13 cellular contexts compared by ENCODE assay signal in genomic region chr5:72065751-72066255, GRCh38. TPM values are rescaled to one million over a fixed set of nuclear protein-coding genes. Genes with fewer than 3 reads are reported as not detected.
A peak's percentile ranks its signal among the peaks of the same experiment; 100 is the strongest.
DNase-seq lines count a peak whose midpoint lies in the region; ATAC-seq and TF ChIP-seq lines count a peak whose summit lies in the region.
"Had no signal": no experiment of that assay in that cellular context is flagged by ENCODE, and none has a peak within 500 bp of the region (broad histone marks: within the 10 kb centered on the region; RNA-seq: fewer than 3 reads in every experiment).

No MANE protein-coding gene starts in this region.

- peak overlapping the region; percentile 67 for H3K4me2 ChIP-seq in GM23248 (ENCODE audit: unreplicated experiment)

- H3K36me3 ChIP-seq in GM23248 (ENCODE audit: low read depth): no peaks in the 10 kb centered on the region
- no peaks in the 10 kb centered on the region for H3K36me3 ChIP-seq in Peyer's patch

- H2AFZ ChIP-seq in GM23248: no peak overlapping the region

- in situ Hi-C loops in GM23248 (cut with MboI): no loop called here

- H3K27me3 ChIP-seq in GM23248 (replicated peaks; ENCODE audit: insufficient read depth) (0 out of 2 replicates have a peak, but pooled peaks cover 12% of the 10 kb centered on the region), Peyer's patch (no peaks in the 10 kb centered on the region)
- H3K27me3 ChIP-seq: body of pancreas had no signal

- H3K9me3 Mint-ChIP-seq in nephron progenitor cell: no peaks in the 10 kb centered on the region
- H3K9me3 Mint-ChIP-seq: stimulated activated naive B cell treated with anti-CD40 and anti-IgM and Interleukin-4, amounts not matched to agents 10 μg/mL and 1 μg/mL and 100 μg/mL, for 72 hours had no signal

- H3K36me3 Mint-ChIP-seq in nephron progenitor cell (ENCODE audit: low read depth): no peaks in the 10 kb centered on the region
- H3K36me3 Mint-ChIP-seq: stimulated activated naive B cell treated with anti-CD40 and anti-IgM and Interleukin-4, amounts not matched to agents 10 μg/mL and 1 μg/mL and 100 μg/mL, for 72 hours had no signal

- DNase-seq in GM23248 (peak; percentile 49), NCI-H2227 treated with DMSO at 0.1 percent for 48 hours (lab: John Stamatoyannopoulos, UW) (peak; percentile 76), cerebellar cortex (ENCODE audit: low spot score) (peak; percentile 85), nephron progenitor cell (peak; percentile 67), cortex of kidney (lab: John Stamatoyannopoulos, UW) (no peak), CD1c-positive myeloid dendritic cell (ENCODE audit: extremely low spot score) (no peak), Peyer's patch (no peak)
- DNase-seq: body of pancreas; GF-D8; stimulated activated naive B cell treated with anti-CD40 and anti-IgM and Interleukin-4, amounts not matched to agents 10 μg/mL and 1 μg/mL and 100 μg/mL, for 72 hours had no signal

- H3K27ac ChIP-seq in GM23248 (no peak overlapping the region), Peyer's patch (no peak overlapping the region)
- H3K27ac ChIP-seq: body of pancreas had no signal

- 80 to 85% methylated on average over 4 of the region's 4 CpGs for WGBS in GM23248 (ENCODE audit: low coverage in 1 of 2, low lambda C conversion rate in 2 of 2, missing lambda C conversion rate in 2 of 2), 2 experiments

- peaks cover 41% of the 10 kb centered on the region for H3K4me1 Mint-ChIP-seq in nephron progenitor cell
- H3K4me1 Mint-ChIP-seq: stimulated activated naive B cell treated with anti-CD40 and anti-IgM and Interleukin-4, amounts not matched to agents 10 μg/mL and 1 μg/mL and 100 μg/mL, for 72 hours had no signal

- peak overlapping the region; percentile 76 for H3K27ac Mint-ChIP-seq in nephron progenitor cell
- H3K27ac Mint-ChIP-seq: stimulated activated naive B cell treated with anti-CD40 and anti-IgM and Interleukin-4, amounts not matched to agents 10 μg/mL and 1 μg/mL and 100 μg/mL, for 72 hours had no signal

- H3K79me2 ChIP-seq in GM23248 (ENCODE audit: insufficient read depth): no peaks in the 10 kb centered on the region

- no peaks in the 10 kb centered on the region for H3K27me3 Mint-ChIP-seq in nephron progenitor cell (ENCODE audit: low read depth, poor library complexity)

- no peak for ATAC-seq in GM21723 (IDR thresholded peaks at IDR 0.05; ENCODE audit: unreplicated experiment)
- ATAC-seq: body of pancreas; PC-3; sciatic nerve; stimulated activated naive B cell treated with anti-CD40 and anti-IgM and Interleukin-4, amounts not matched to agents 10 μg/mL and 1 μg/mL and 100 μg/mL, for 72 hours had no signal

- peak overlapping the region; percentile 51 for H3K4me3 Mint-ChIP-seq in nephron progenitor cell
- H3K4me3 Mint-ChIP-seq: stimulated activated naive B cell treated with anti-CD40 and anti-IgM and Interleukin-4, amounts not matched to agents 10 μg/mL and 1 μg/mL and 100 μg/mL, for 72 hours had no signal

- no peaks in the 10 kb centered on the region for H3K9me2 ChIP-seq in GM23248 (ENCODE audit: insufficient read depth)

- H3K4me1 ChIP-seq in GM23248 (ENCODE audit: insufficient read depth) (peaks cover 35% of the 10 kb centered on the region), Peyer's patch (no peaks in the 10 kb centered on the region)
- H3K4me1 ChIP-seq: body of pancreas had no signal

- no peak overlapping the region for H3K9ac ChIP-seq in GM23248

- no peaks in the 10 kb centered on the region for H4K20me1 ChIP-seq in GM23248 (ENCODE audit: insufficient read depth)

- no peak for TF ChIP-seq POLR2A in Peyer's patch (IDR thresholded peaks at IDR 0.05)

- TF ChIP-seq CTCF in nephron progenitor cell (IDR thresholded peaks at IDR 0.05): no peak
- TF ChIP-seq CTCF in Peyer's patch (IDR thresholded peaks at IDR 0.05): no peak

- peaks cover 26% of the 10 kb centered on the region for H3F3A ChIP-seq in GM23248 (ENCODE audit: insufficient read depth)

- H3K4me3 ChIP-seq in GM23248: no peak overlapping the region
- H3K4me3 ChIP-seq in Peyer's patch: no peak overlapping the region
- H3K4me3 ChIP-seq: body of pancreas had no signal

- no peaks in the 10 kb centered on the region for H3K9me3 ChIP-seq in GM23248 (ENCODE audit: low read depth)
- H3K9me3 ChIP-seq in Peyer's patch: no peaks in the 10 kb centered on the region
- H3K9me3 ChIP-seq: body of pancreas had no signal

RNA-seq across cellular contexts. Expression of gene MAP1B, which starts 41.5 kb away (rescaled TPM):
- 71.7 and 149 TPM in 2 replicates for total RNA-seq in GM23248 (2014; rRNA removed; shearing (Covaris generic))
- polyA plus RNA-seq in GM23248 (2016; fragmentation: Nextera tagmentation; extraction: Ambion mirVana): 261 and 267 TPM in 2 replicates
- 10 to 100 TPM; 16.3 to 38.0 (median 25.7) TPM for total RNA-seq in Peyer's patch

Comparison
In these comparisons a context has a peak if more than half of its experiments do, and no peak if none do; other contexts are left out.
1. DNase-seq: peak in GM23248 (single experiment), NCI-H2227 treated with DMSO at 0.1 percent for 48 hours (single experiment), cerebellar cortex (single experiment) and nephron progenitor cell (single experiment); none in cortex of kidney (single experiment), CD1c-positive myeloid dendritic cell (single experiment) and Peyer's patch (0 of 3).